In genomic region chr5:177490992-177491391, GRCh38 we compare ENCODE assay signal across 1 cellular context.
TF ChIP-seq lines count a peak whose summit lies in the region.

No MANE protein-coding gene starts in this region.

TF ChIP-seq in H1, 55 proteins besides CTCF, POLR2A, EP300 and RAD21:
- no peak for TF ChIP-seq KDM5A (IDR thresholded peaks at IDR 0.05; ENCODE audit: low read length)
- no peak for TF ChIP-seq RBBP5 (IDR thresholded peaks at IDR 0.05; ENCODE audit: borderline replicate concordance, low read depth, low read length)
- TF ChIP-seq JUN (IDR thresholded peaks at IDR 0.05; ENCODE audit: low read depth, low read length), result no peak
- TF ChIP-seq JUND (IDR thresholded peaks at IDR 0.05; ENCODE audit: low read length), result no peak
- no peak for TF ChIP-seq ATF3 (IDR thresholded peaks at IDR 0.05; ENCODE audit: insufficient read depth, low read depth, low read length)
- TF ChIP-seq USF2 (IDR thresholded peaks at IDR 0.05; ENCODE audit: low read length), result no peak
- TF ChIP-seq KDM4A (IDR thresholded peaks at IDR 0.05; ENCODE audit: low read depth, low read length, severe bottlenecking), result no peak
- TF ChIP-seq POLR2AphosphoS5 (IDR thresholded peaks at IDR 0.05; ENCODE audit: low read depth, low read length), result no peak
- TF ChIP-seq ATF2 (IDR thresholded peaks at IDR 0.05; ENCODE audit: low read length), result no peak
- no peak for TF ChIP-seq TCF12 (IDR thresholded peaks at IDR 0.05; ENCODE audit: low read depth, low read length)
- TF ChIP-seq EGR1 (IDR thresholded peaks at IDR 0.05; ENCODE audit: borderline replicate concordance, low read depth, low read length), result no peak
- TF ChIP-seq SIN3A (conservative IDR thresholded peaks at IDR 0.05 in 1 of 2, IDR thresholded peaks at IDR 0.05 in 1 of 2; ENCODE audit: low read depth in 1 of 2, low read length in 2 of 2), result no peak
- no peak for TF ChIP-seq BACH1 (IDR thresholded peaks at IDR 0.05; ENCODE audit: low read length)
- TF ChIP-seq RNF2 (IDR thresholded peaks at IDR 0.05; ENCODE audit: borderline replicate concordance, low read depth, low read length, missing control alignments, poor library complexity, severe bottlenecking), result no peak
- no peak for TF ChIP-seq GABPA (IDR thresholded peaks at IDR 0.05; ENCODE audit: borderline replicate concordance, insufficient read depth, low read length)
- TF ChIP-seq ASH2L (IDR thresholded peaks at IDR 0.05; ENCODE audit: low read length), result no peak
